In the genomic region with DNA sequence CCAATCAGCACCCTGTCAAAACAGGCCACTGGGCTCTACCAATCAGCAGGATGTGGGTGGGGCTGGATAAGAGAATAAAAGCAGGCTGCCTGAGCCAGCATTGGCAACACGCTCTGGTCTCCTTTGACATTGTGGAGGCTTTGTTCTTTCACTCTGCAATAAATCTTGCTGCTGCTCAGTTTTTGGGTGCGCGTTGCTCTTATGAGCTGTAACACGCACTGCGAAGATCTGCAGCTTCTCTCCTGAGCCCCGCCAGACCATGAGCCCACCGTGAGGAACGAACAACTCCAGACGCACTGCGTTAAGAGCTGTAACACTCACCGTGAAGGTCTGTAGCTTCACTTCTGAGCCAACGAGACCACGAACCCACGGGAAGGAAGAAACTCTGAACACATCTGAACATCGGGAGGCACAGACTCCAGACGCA, we compare ENCODE assay signal across 14 cellular contexts. TPM values are rescaled to one million over a fixed set of nuclear protein-coding genes. Genes with fewer than 3 reads are reported as not detected.
A peak's percentile ranks its signal among the peaks of the same experiment; 100 is the strongest.
DNase-seq lines count a peak whose midpoint lies in the region; ATAC-seq, FAIRE-seq and TF ChIP-seq lines count a peak whose summit lies in the region.
"Had no signal": no experiment of that assay in that cellular context is flagged by ENCODE, and none has a peak within 500 bp of the region (broad histone marks: within the 10 kb centered on the region; RNA-seq: fewer than 3 reads in every experiment).

No MANE protein-coding gene starts in this region.

- H3K9me3 ChIP-seq in HepG2 (ENCODE audit: low read length) (no peaks in the 10 kb centered on the region), right lobe of liver (no peaks in the 10 kb centered on the region)

- H3K4me3 ChIP-seq in HepG2 (replicated peaks in 1 of 3; ENCODE audit: insufficient read depth in 1 of 3, low read depth in 2 of 3, low read length in 3 of 3) (no peak overlapping the region), right lobe of liver (no peak overlapping the region)
- H3K4me3 ChIP-seq: BLaER1 treated with 17β-estradiol and CSF1 and Interleukin-3, amounts not matched to agents 10 nM and 100 nM had no signal

- peak; percentile 32; the same call in 2 of the 3 replicates for ATAC-seq in HepG2
- no peak for ATAC-seq in right lobe of liver
- peak; percentile 32 to 69 for ATAC-seq in activated T-cell treated with anti-CD3 and anti-CD28 coated beads, Interleukin-2, amount 50 U/mL, for 72 hours (replicated peaks in 1 of 2)
- peak; percentile 83 for ATAC-seq in stimulated activated naive CD8-positive, alpha-beta T cell treated with anti-CD3 and anti-CD28 coated beads, Interleukin-15, amount 100 ng/mL, for 72 hours
- ATAC-seq in GM21367 (IDR thresholded peaks at IDR 0.05; ENCODE audit: unreplicated experiment), result no peak

- H3K27ac ChIP-seq in HepG2 (ENCODE audit: extremely low read length, insufficient read depth, low read length) (no peak overlapping the region), right lobe of liver (no peak overlapping the region)
- H3K27ac ChIP-seq: BLaER1 treated with 17β-estradiol and CSF1 and Interleukin-3, amounts not matched to agents 10 nM and 100 nM had no signal

- no peak for FAIRE-seq in HepG2 (lab: Jason Lieb, UNC)

- POLR2A ChIA-PET in HepG2 (lab: Yijun Ruan, JAX), result interaction anchor here (2.6 kb wide), 1 partner anchor 15 kb away, joined by 9 read pairs; a partner anchor contains a TSS

- no peak for TF ChIP-seq EP300 in HepG2 (IDR thresholded peaks at IDR 0.05; ENCODE audit: low read depth in 2 of 2, low read length in 2 of 2)
- no peak for TF ChIP-seq EP300 in HepG2 (CRISPR knock-in tag; IDR thresholded peaks at IDR 0.05; ENCODE audit: borderline replicate concordance)

- WGBS in HepG2 (ENCODE audit: low lambda C conversion rate), result 87% methylated on average over 16 of the region's 16 CpGs
- 88% methylated on average over 8 of the region's 16 CpGs for WGBS in right lobe of liver (ENCODE audit: insufficient coverage, low coverage, low lambda C conversion rate, missing lambda C conversion rate)

- H3K4me1 Mint-ChIP-seq in activated T-cell treated with anti-CD3 and anti-CD28 coated beads, Interleukin-2, amount 50 U/mL, for 72 hours (ENCODE audit: low read depth), result peaks cover 10% of the 10 kb centered on the region
- peaks cover 13% of the 10 kb centered on the region for H3K4me1 Mint-ChIP-seq in stimulated activated naive CD8-positive, alpha-beta T cell treated with anti-CD3 and anti-CD28 coated beads, Interleukin-15, amount 100 ng/mL, for 72 hours
- no peaks in the 10 kb centered on the region for H3K4me1 Mint-ChIP-seq in osteocyte (ENCODE audit: unreplicated experiment)

- H3K9me3 Mint-ChIP-seq in activated T-cell treated with anti-CD3 and anti-CD28 coated beads, Interleukin-2, amount 50 U/mL, for 72 hours, result no peaks in the 10 kb centered on the region
- H3K9me3 Mint-ChIP-seq in stimulated activated naive CD8-positive, alpha-beta T cell treated with anti-CD3 and anti-CD28 coated beads, Interleukin-15, amount 100 ng/mL, for 72 hours, result no peaks in the 10 kb centered on the region
- H3K9me3 Mint-ChIP-seq in osteocyte (ENCODE audit: unreplicated experiment), result no peaks in the 10 kb centered on the region

- H3K4me2 ChIP-seq in HepG2 (ENCODE audit: low read depth, low read length), result no peak overlapping the region
- H3K4me2 ChIP-seq: BLaER1 treated with 17β-estradiol and CSF1 and Interleukin-3, amounts not matched to agents 10 nM and 100 nM had no signal

- H3K9ac ChIP-seq in HepG2 (ENCODE audit: insufficient read depth, low read depth, low read length), result no peak overlapping the region
- H3K9ac ChIP-seq: BLaER1 treated with 17β-estradiol and CSF1 and Interleukin-3, amounts not matched to agents 10 nM and 100 nM had no signal

- in situ Hi-C loops in HepG2 (cut with HindIII; ENCODE audit: extremely low pct_ligation_motif_present, low pct_unique_long_range_greater_than_20kb), result no loop called here

- H3K27me3 ChIP-seq in HepG2 (ENCODE audit: control insufficient read depth in 1 of 2, insufficient read depth in 2 of 2, low read length in 2 of 2), result peaks cover 0 to 7% of the 10 kb centered on the region in 2 experiments; a peak in 1 of 5 replicates
- no peaks in the 10 kb centered on the region for H3K27me3 ChIP-seq in right lobe of liver

- no peaks in the 10 kb centered on the region for H3K36me3 ChIP-seq in HepG2 (replicated peaks in 1 of 2; ENCODE audit: control insufficient read depth in 1 of 2, insufficient read depth in 2 of 2, low read length in 2 of 2)
- H3K36me3 ChIP-seq in right lobe of liver, result no peaks in the 10 kb centered on the region
- H3K36me3 ChIP-seq: BLaER1 treated with 17β-estradiol and CSF1 and Interleukin-3, amounts not matched to agents 10 nM and 100 nM had no signal

- DNase-seq in HepG2 (ENCODE audit: low spot score) (no peak), right lobe of liver (no peak), osteocyte (ENCODE audit: extremely low spot score, unreplicated experiment) (no peak)
- DNase-seq in activated T-cell treated with anti-CD3 and anti-CD28 coated beads, Interleukin-2, amount 50 U/mL, for 72 hours, result peak; percentile 25 to 49
- DNase-seq in stimulated activated naive CD8-positive, alpha-beta T cell treated with anti-CD3 and anti-CD28 coated beads, Interleukin-15, amount 100 ng/mL, for 72 hours, result peak; percentile 29 to 65
- DNase-seq: caudate nucleus, GF-D8, hippocampal formation, KBM-7, NCI-H2107, nucleus accumbens had no signal

- H3K4me1 ChIP-seq in HepG2 (ENCODE audit: insufficient read depth, low read length), result no peaks in the 10 kb centered on the region; the same call in 1 of the 2 replicates
- H3K4me1 ChIP-seq in right lobe of liver, result no peaks in the 10 kb centered on the region

- peak overlapping the region; percentile 77 to 81 for H3K4me3 Mint-ChIP-seq in activated T-cell treated with anti-CD3 and anti-CD28 coated beads, Interleukin-2, amount 50 U/mL, for 72 hours
- peak overlapping the region; percentile 87 to 88 for H3K4me3 Mint-ChIP-seq in stimulated activated naive CD8-positive, alpha-beta T cell treated with anti-CD3 and anti-CD28 coated beads, Interleukin-15, amount 100 ng/mL, for 72 hours
- H3K4me3 Mint-ChIP-seq in osteocyte (ENCODE audit: unreplicated experiment), result no peak overlapping the region

- peaks cover 23% of the 10 kb centered on the region for H3K27me3 Mint-ChIP-seq in activated T-cell treated with anti-CD3 and anti-CD28 coated beads, Interleukin-2, amount 50 U/mL, for 72 hours (ENCODE audit: low read depth)
- H3K27me3 Mint-ChIP-seq in stimulated activated naive CD8-positive, alpha-beta T cell treated with anti-CD3 and anti-CD28 coated beads, Interleukin-15, amount 100 ng/mL, for 72 hours, result peaks cover 17% of the 10 kb centered on the region
- peaks cover 19% of the 10 kb centered on the region for H3K27me3 Mint-ChIP-seq in osteocyte (ENCODE audit: unreplicated experiment)

- no peak overlapping the region for H2AFZ ChIP-seq in HepG2 (ENCODE audit: low read length)

- intact Hi-C loops in HepG2 (cut with micrococcal nuclease; ENCODE audit: unreplicated experiment), result no loop called here
- intact Hi-C loops in right lobe of liver (cut with DNase I), result no loop called here

- peak; percentile 56 to 81 for TF ChIP-seq POLR2A in HepG2 (IDR thresholded peaks at IDR 0.05; ENCODE audit: insufficient read depth in 1 of 2, low read depth in 2 of 2, low read length in 2 of 2)
- TF ChIP-seq POLR2A in right lobe of liver (IDR thresholded peaks at IDR 0.05), result no peak

- no peaks in the 10 kb centered on the region for H3K36me3 Mint-ChIP-seq in activated T-cell treated with anti-CD3 and anti-CD28 coated beads, Interleukin-2, amount 50 U/mL, for 72 hours (ENCODE audit: insufficient read depth in 2 of 2)
- H3K36me3 Mint-ChIP-seq in osteocyte (ENCODE audit: unreplicated experiment), result no peaks in the 10 kb centered on the region

- BruUV-seq in HepG2 (replicated peaks; lab: Mats Ljungman, UMichigan), result no TSS peak

- H3K27ac Mint-ChIP-seq in activated T-cell treated with anti-CD3 and anti-CD28 coated beads, Interleukin-2, amount 50 U/mL, for 72 hours, result peak overlapping the region; percentile 35
- peak overlapping the region; percentile 67 to 85 for H3K27ac Mint-ChIP-seq in stimulated activated naive CD8-positive, alpha-beta T cell treated with anti-CD3 and anti-CD28 coated beads, Interleukin-15, amount 100 ng/mL, for 72 hours
- H3K27ac Mint-ChIP-seq in osteocyte (ENCODE audit: unreplicated experiment), result no peak overlapping the region

- no peak for TF ChIP-seq RAD21 in HepG2 (CRISPR knock-in tag; IDR thresholded peaks at IDR 0.05)

- TF ChIP-seq CTCF in HepG2 (CRISPR knock-in tag; IDR thresholded peaks at IDR 0.05), result no peak
- TF ChIP-seq CTCF in right lobe of liver (IDR thresholded peaks at IDR 0.05), result no peak
- no peak for TF ChIP-seq CTCF in osteocyte (IDR thresholded peaks at IDR 0.05)

- CTCF ChIA-PET in HepG2 (lab: Yijun Ruan, JAX; ENCODE audit: low intra/inter-chr PET ratio, low total read pairs), result no interaction called here

- no peaks in the 10 kb centered on the region for H3K79me2 ChIP-seq in HepG2 (ENCODE audit: insufficient read depth, low read length)

- H4K20me1 ChIP-seq in HepG2 (ENCODE audit: insufficient read depth, low read length), result no peaks in the 10 kb centered on the region
- H4K20me1 ChIP-seq: BLaER1 treated with 17β-estradiol and CSF1 and Interleukin-3, amounts not matched to agents 10 nM and 100 nM had no signal

RNA-seq across cellular contexts. Expression of a gene that starts 8.4 kb away (rescaled TPM):
- not detected in 2 replicates for total RNA-seq in HepG2 (2016; rRNA removed; fragmentation: Illumina TruSeq; extraction: Trizol)
- not detected in 2 replicates for total RNA-seq in HepG2 (2016; cell fraction: cytosol; rRNA removed; fragmentation: Illumina TruSeq; extraction: Trizol; ENCODE audit: low read depth)
- not detected in 2 replicates for total RNA-seq in HepG2 (2016; cell fraction: insoluble cytoplasmic fraction; rRNA removed; fragmentation: Illumina TruSeq; extraction: Trizol)
- not detected in 2 replicates for total RNA-seq in HepG2 (2016; cell fraction: membrane; rRNA removed; fragmentation: Illumina TruSeq; extraction: Trizol)
- total RNA-seq in HepG2 (2016; cell fraction: nucleus; rRNA removed; fragmentation: Illumina TruSeq; extraction: Trizol), result not detected in 2 replicates
- not detected in 2 replicates for polyA plus RNA-seq in HepG2 (2011; rRNA removed)
- not detected in 2 replicates for polyA plus RNA-seq in HepG2 (2011; cell fraction: cytosol; rRNA removed)
- polyA plus RNA-seq in HepG2 (2011; cell fraction: nucleus; rRNA removed), result not detected in 2 replicates
- 0.07 TPM in 1 of 2 replicates, not detected in the other for polyA plus RNA-seq in HepG2 (2012)
- not detected in 2 replicates for polyA plus RNA-seq in HepG2 (2016; cell fraction: cytosol; fragmentation: Illumina TruSeq; extraction: Trizol; ENCODE audit: low read depth)
- polyA plus RNA-seq in HepG2 (2016; cell fraction: insoluble cytoplasmic fraction; fragmentation: Illumina TruSeq; extraction: Trizol; ENCODE audit: low read depth), result not detected in 2 replicates
- not detected in 2 replicates for polyA plus RNA-seq in HepG2 (2016; cell fraction: membrane; fragmentation: Illumina TruSeq; extraction: Trizol; ENCODE audit: low read depth)
- polyA plus RNA-seq in HepG2 (2016; cell fraction: nucleus; fragmentation: Illumina TruSeq; extraction: Trizol; ENCODE audit: insufficient read depth, low read depth), result not detected in 2 replicates
- not detected in 2 replicates for polyA minus RNA-seq in HepG2 (2011; rRNA and poly(A)+ RNA removed; ENCODE audit: low replicate concordance)
- polyA minus RNA-seq in HepG2 (2011; cell fraction: cytosol; rRNA and poly(A)+ RNA removed), result not detected in 2 replicates
- polyA minus RNA-seq in HepG2 (2011; cell fraction: nucleus; rRNA and poly(A)+ RNA removed), result not detected in 2 replicates
- total RNA-seq in right lobe of liver, result not detected
- under 1 TPM; 0.58 to 0.76 TPM for total RNA-seq in activated T-cell treated with anti-CD3 and anti-CD28 coated beads, Interleukin-2, amount 50 U/mL, for 72 hours
- 3.9 and 5.2 TPM in 2 replicates for total RNA-seq in osteocyte
- total RNA-seq: lower leg skin had no signal

RNA-seq across cellular contexts. Expression of a gene that starts 14.9 kb away (rescaled TPM):
- total RNA-seq in HepG2 (2016; rRNA removed; fragmentation: Illumina TruSeq; extraction: Trizol) (38.0 and 40.0 TPM in 2 replicates), right lobe of liver (10 to 100 TPM; 26.7 to 49.5 (median 30.6) TPM), osteocyte (61.4 and 73.0 TPM in 2 replicates)
- 16.6 and 19.7 TPM in 2 replicates for total RNA-seq in HepG2 (2016; cell fraction: cytosol; rRNA removed; fragmentation: Illumina TruSeq; extraction: Trizol; ENCODE audit: low read depth)
- total RNA-seq in HepG2 (2016; cell fraction: insoluble cytoplasmic fraction; rRNA removed; fragmentation: Illumina TruSeq; extraction: Trizol), result 38.4 and 43.8 TPM in 2 replicates
- total RNA-seq in HepG2 (2016; cell fraction: membrane; rRNA removed; fragmentation: Illumina TruSeq; extraction: Trizol), result 33.7 and 38.9 TPM in 2 replicates
- 20.4 and 24.9 TPM in 2 replicates for total RNA-seq in HepG2 (2016; cell fraction: nucleus; rRNA removed; fragmentation: Illumina TruSeq; extraction: Trizol)
- polyA plus RNA-seq in HepG2 (2011; rRNA removed), result 71.4 and 73.6 TPM in 2 replicates
- 68.4 and 72.5 TPM in 2 replicates for polyA plus RNA-seq in HepG2 (2011; cell fraction: cytosol; rRNA removed)
- 96.7 and 97.8 TPM in 2 replicates for polyA plus RNA-seq in HepG2 (2011; cell fraction: nucleus; rRNA removed)
- 27.8 and 28.6 TPM in 2 replicates for polyA plus RNA-seq in HepG2 (2012)
- 16.8 and 17.8 TPM in 2 replicates for polyA plus RNA-seq in HepG2 (2016; cell fraction: cytosol; fragmentation: Illumina TruSeq; extraction: Trizol; ENCODE audit: low read depth)
- polyA plus RNA-seq in HepG2 (2016; cell fraction: insoluble cytoplasmic fraction; fragmentation: Illumina TruSeq; extraction: Trizol; ENCODE audit: low read depth), result 43.9 and 53.4 TPM in 2 replicates
- 27.8 and 32.9 TPM in 2 replicates for polyA plus RNA-seq in HepG2 (2016; cell fraction: membrane; fragmentation: Illumina TruSeq; extraction: Trizol; ENCODE audit: low read depth)
- 43.1 and 49.0 TPM in 2 replicates for polyA plus RNA-seq in HepG2 (2016; cell fraction: nucleus; fragmentation: Illumina TruSeq; extraction: Trizol; ENCODE audit: insufficient read depth, low read depth)
- 54.1 and 62.8 TPM in 2 replicates for polyA minus RNA-seq in HepG2 (2011; rRNA and poly(A)+ RNA removed; ENCODE audit: low replicate concordance)
- polyA minus RNA-seq in HepG2 (2011; cell fraction: cytosol; rRNA and poly(A)+ RNA removed), result 14.6 and 16.3 TPM in 2 replicates
- polyA minus RNA-seq in HepG2 (2011; cell fraction: nucleus; rRNA and poly(A)+ RNA removed), result 9.7 and 12.6 TPM in 2 replicates
- 10 to 100 TPM; 30.2 to 39.7 TPM for total RNA-seq in activated T-cell treated with anti-CD3 and anti-CD28 coated beads, Interleukin-2, amount 50 U/mL, for 72 hours

RNA-seq across cellular contexts. Expression of a gene that starts 19.8 kb away (rescaled TPM):
- 23.6 and 24.1 TPM in 2 replicates for total RNA-seq in HepG2 (2016; rRNA removed; fragmentation: Illumina TruSeq; extraction: Trizol)
- total RNA-seq in HepG2 (2016; cell fraction: cytosol; rRNA removed; fragmentation: Illumina TruSeq; extraction: Trizol; ENCODE audit: low read depth), result 9.5 and 12.0 TPM in 2 replicates
- 19.2 and 25.6 TPM in 2 replicates for total RNA-seq in HepG2 (2016; cell fraction: insoluble cytoplasmic fraction; rRNA removed; fragmentation: Illumina TruSeq; extraction: Trizol)
- total RNA-seq in HepG2 (2016; cell fraction: membrane; rRNA removed; fragmentation: Illumina TruSeq; extraction: Trizol), result 22.5 and 24.6 TPM in 2 replicates
- 23.6 and 28.7 TPM in 2 replicates for total RNA-seq in HepG2 (2016; cell fraction: nucleus; rRNA removed; fragmentation: Illumina TruSeq; extraction: Trizol)
- 54.3 and 55.3 TPM in 2 replicates for polyA plus RNA-seq in HepG2 (2011; rRNA removed)
- polyA plus RNA-seq in HepG2 (2011; cell fraction: cytosol; rRNA removed), result 26.5 and 29.9 TPM in 2 replicates
- polyA plus RNA-seq in HepG2 (2011; cell fraction: nucleus; rRNA removed), result 112 and 139 TPM in 2 replicates
- polyA plus RNA-seq in HepG2 (2012), result 40.4 and 40.6 TPM in 2 replicates
- polyA plus RNA-seq in HepG2 (2016; cell fraction: cytosol; fragmentation: Illumina TruSeq; extraction: Trizol; ENCODE audit: low read depth), result 10.8 and 12.9 TPM in 2 replicates
- 33.3 and 40.1 TPM in 2 replicates for polyA plus RNA-seq in HepG2 (2016; cell fraction: insoluble cytoplasmic fraction; fragmentation: Illumina TruSeq; extraction: Trizol; ENCODE audit: low read depth)
- 24.4 and 28.3 TPM in 2 replicates for polyA plus RNA-seq in HepG2 (2016; cell fraction: membrane; fragmentation: Illumina TruSeq; extraction: Trizol; ENCODE audit: low read depth)
- polyA plus RNA-seq in HepG2 (2016; cell fraction: nucleus; fragmentation: Illumina TruSeq; extraction: Trizol; ENCODE audit: insufficient read depth, low read depth), result 82.1 and 94.6 TPM in 2 replicates
- 80.0 and 92.0 TPM in 2 replicates for polyA minus RNA-seq in HepG2 (2011; rRNA and poly(A)+ RNA removed; ENCODE audit: low replicate concordance)
- polyA minus RNA-seq in HepG2 (2011; cell fraction: cytosol; rRNA and poly(A)+ RNA removed), result 13.9 and 16.4 TPM in 2 replicates
- polyA minus RNA-seq in HepG2 (2011; cell fraction: nucleus; rRNA and poly(A)+ RNA removed), result 55.5 and 59.3 TPM in 2 replicates
- 10 to 100 TPM; 11.9 to 22.3 (median 18.3) TPM for total RNA-seq in right lobe of liver
- total RNA-seq in activated T-cell treated with anti-CD3 and anti-CD28 coated beads, Interleukin-2, amount 50 U/mL, for 72 hours, result 10 to 100 TPM; 78.1 to 82.2 TPM
- 66.6 and 68.3 TPM in 2 replicates for total RNA-seq in osteocyte

RNA-seq across cellular contexts. Expression of a gene that starts 44.0 kb away (rescaled TPM):
- 88.1 and 95.8 TPM in 2 replicates for total RNA-seq in HepG2 (2016; rRNA removed; fragmentation: Illumina TruSeq; extraction: Trizol)
- 20.8 and 28.2 TPM in 2 replicates for total RNA-seq in HepG2 (2016; cell fraction: cytosol; rRNA removed; fragmentation: Illumina TruSeq; extraction: Trizol; ENCODE audit: low read depth)
- 86.9 and 96.5 TPM in 2 replicates for total RNA-seq in HepG2 (2016; cell fraction: insoluble cytoplasmic fraction; rRNA removed; fragmentation: Illumina TruSeq; extraction: Trizol)
- total RNA-seq in HepG2 (2016; cell fraction: membrane; rRNA removed; fragmentation: Illumina TruSeq; extraction: Trizol), result 41.7 and 71.5 TPM in 2 replicates
- total RNA-seq in HepG2 (2016; cell fraction: nucleus; rRNA removed; fragmentation: Illumina TruSeq; extraction: Trizol), result 50.4 and 54.8 TPM in 2 replicates
- 167 and 178 TPM in 2 replicates for polyA plus RNA-seq in HepG2 (2011; rRNA removed)
- polyA plus RNA-seq in HepG2 (2011; cell fraction: cytosol; rRNA removed), result 182 and 203 TPM in 2 replicates
- polyA plus RNA-seq in HepG2 (2011; cell fraction: nucleus; rRNA removed), result 234 and 240 TPM in 2 replicates
- 94.9 and 97.7 TPM in 2 replicates for polyA plus RNA-seq in HepG2 (2012)
- 31.3 and 48.0 TPM in 2 replicates for polyA plus RNA-seq in HepG2 (2016; cell fraction: cytosol; fragmentation: Illumina TruSeq; extraction: Trizol; ENCODE audit: low read depth)
- 178 and 184 TPM in 2 replicates for polyA plus RNA-seq in HepG2 (2016; cell fraction: insoluble cytoplasmic fraction; fragmentation: Illumina TruSeq; extraction: Trizol; ENCODE audit: low read depth)
- polyA plus RNA-seq in HepG2 (2016; cell fraction: membrane; fragmentation: Illumina TruSeq; extraction: Trizol; ENCODE audit: low read depth), result 69.7 and 93.5 TPM in 2 replicates
- polyA plus RNA-seq in HepG2 (2016; cell fraction: nucleus; fragmentation: Illumina TruSeq; extraction: Trizol; ENCODE audit: insufficient read depth, low read depth), result 128 and 129 TPM in 2 replicates
- polyA minus RNA-seq in HepG2 (2011; rRNA and poly(A)+ RNA removed; ENCODE audit: low replicate concordance), result 127 and 179 TPM in 2 replicates
- 36.1 and 36.7 TPM in 2 replicates for polyA minus RNA-seq in HepG2 (2011; cell fraction: cytosol; rRNA and poly(A)+ RNA removed)
- polyA minus RNA-seq in HepG2 (2011; cell fraction: nucleus; rRNA and poly(A)+ RNA removed), result 47.3 and 50.7 TPM in 2 replicates
- 100 to 1,000 TPM; 104 to 185 (median 134) TPM for total RNA-seq in right lobe of liver
- total RNA-seq in activated T-cell treated with anti-CD3 and anti-CD28 coated beads, Interleukin-2, amount 50 U/mL, for 72 hours, result 100 to 1,000 TPM; 122 to 134 TPM
- 141 and 162 TPM in 2 replicates for total RNA-seq in osteocyte

RNA-seq across cellular contexts. Expression of a gene that starts 46.1 kb away (rescaled TPM):
- total RNA-seq in HepG2 (2016; rRNA removed; fragmentation: Illumina TruSeq; extraction: Trizol) (12.7 and 14.4 TPM in 2 replicates), right lobe of liver (10 to 100 TPM; 10.6 to 20.0 (median 17.0) TPM), osteocyte (56.7 and 58.8 TPM in 2 replicates)
- total RNA-seq in HepG2 (2016; cell fraction: cytosol; rRNA removed; fragmentation: Illumina TruSeq; extraction: Trizol; ENCODE audit: low read depth), result 2.9 and 3.4 TPM in 2 replicates
- total RNA-seq in HepG2 (2016; cell fraction: insoluble cytoplasmic fraction; rRNA removed; fragmentation: Illumina TruSeq; extraction: Trizol), result 13.3 and 14.0 TPM in 2 replicates
- 5.1 and 6.2 TPM in 2 replicates for total RNA-seq in HepG2 (2016; cell fraction: membrane; rRNA removed; fragmentation: Illumina TruSeq; extraction: Trizol)
- 11.6 and 13.4 TPM in 2 replicates for total RNA-seq in HepG2 (2016; cell fraction: nucleus; rRNA removed; fragmentation: Illumina TruSeq; extraction: Trizol)
- polyA plus RNA-seq in HepG2 (2011; rRNA removed), result 32.4 and 34.2 TPM in 2 replicates
- polyA plus RNA-seq in HepG2 (2011; cell fraction: cytosol; rRNA removed), result 22.0 and 28.2 TPM in 2 replicates
- 105 and 110 TPM in 2 replicates for polyA plus RNA-seq in HepG2 (2011; cell fraction: nucleus; rRNA removed)
- polyA plus RNA-seq in HepG2 (2012), result 22.9 and 25.8 TPM in 2 replicates
- polyA plus RNA-seq in HepG2 (2016; cell fraction: cytosol; fragmentation: Illumina TruSeq; extraction: Trizol; ENCODE audit: low read depth), result 2.6 and 2.9 TPM in 2 replicates
- polyA plus RNA-seq in HepG2 (2016; cell fraction: insoluble cytoplasmic fraction; fragmentation: Illumina TruSeq; extraction: Trizol; ENCODE audit: low read depth), result 12.1 and 12.8 TPM in 2 replicates
- 3.7 and 4.9 TPM in 2 replicates for polyA plus RNA-seq in HepG2 (2016; cell fraction: membrane; fragmentation: Illumina TruSeq; extraction: Trizol; ENCODE audit: low read depth)
- polyA plus RNA-seq in HepG2 (2016; cell fraction: nucleus; fragmentation: Illumina TruSeq; extraction: Trizol; ENCODE audit: insufficient read depth, low read depth), result 28.8 and 29.1 TPM in 2 replicates
- polyA minus RNA-seq in HepG2 (2011; rRNA and poly(A)+ RNA removed; ENCODE audit: low replicate concordance), result 11.6 and 18.9 TPM in 2 replicates
- polyA minus RNA-seq in HepG2 (2011; cell fraction: cytosol; rRNA and poly(A)+ RNA removed), result 3.6 and 5.9 TPM in 2 replicates
- 25.4 and 28.7 TPM in 2 replicates for polyA minus RNA-seq in HepG2 (2011; cell fraction: nucleus; rRNA and poly(A)+ RNA removed)
- total RNA-seq in activated T-cell treated with anti-CD3 and anti-CD28 coated beads, Interleukin-2, amount 50 U/mL, for 72 hours, result 10 to 100 TPM; 27.6 to 28.0 TPM

Comparison
In these comparisons a context has a peak if more than half of its experiments do, and no peak if none do; other contexts are left out.
1. ATAC-seq: peak in HepG2 (single experiment), activated T-cell treated with anti-CD3 and anti-CD28 coated beads, Interleukin-2, amount 50 U/mL, for 72 hours (2 of 2) and stimulated activated naive CD8-positive, alpha-beta T cell treated with anti-CD3 and anti-CD28 coated beads, Interleukin-15, amount 100 ng/mL, for 72 hours (single experiment); none in right lobe of liver (0 of 4) and GM21367 (single experiment).
2. DNase-seq: peak in activated T-cell treated with anti-CD3 and anti-CD28 coated beads, Interleukin-2, amount 50 U/mL, for 72 hours (2 of 2) and stimulated activated naive CD8-positive, alpha-beta T cell treated with anti-CD3 and anti-CD28 coated beads, Interleukin-15, amount 100 ng/mL, for 72 hours (2 of 2); none in HepG2 (single experiment), right lobe of liver (0 of 3) and osteocyte (single experiment).